26 cellular contexts compared by ENCODE assay signal in the genomic region with DNA sequence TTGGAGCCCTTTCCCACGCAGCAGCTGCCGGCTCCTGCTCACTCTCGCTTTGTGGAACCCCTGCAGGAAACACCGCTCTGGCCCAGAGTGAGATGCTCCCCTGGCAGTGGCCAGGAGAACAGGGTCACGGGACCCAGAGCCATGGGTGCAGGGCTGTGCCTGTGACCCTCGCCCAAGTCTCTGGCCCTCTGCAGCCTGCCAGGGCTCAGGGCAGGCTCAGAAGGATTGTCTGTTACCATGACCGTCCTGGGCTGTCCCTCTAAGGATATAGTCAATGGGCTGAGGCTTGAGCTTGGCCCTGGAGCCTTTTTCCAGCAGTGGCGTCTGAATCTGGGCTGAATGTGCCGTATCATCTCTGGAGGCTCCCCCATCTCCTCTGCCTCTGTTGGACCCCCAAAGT. TPM values are rescaled to one million over a fixed set of nuclear protein-coding genes. Genes with fewer than 3 reads are reported as not detected.
"Had no signal": no experiment of that assay in that cellular context is flagged by ENCODE, and none has a peak within 500 bp of the region (broad histone marks: within the 10 kb centered on the region; RNA-seq: fewer than 3 reads in every experiment).

No MANE protein-coding gene starts in this region.

- DNase-seq: activated CD4-positive, alpha-beta memory T cell treated with anti-CD3 and anti-CD28 coated beads for 36 hours; activated CD4-positive, alpha-beta T cell treated with anti-CD3 and anti-CD28 coated beads, Interleukin-2, amount 10 ng/mL, durations not matched to agents 7 days and 5 days; activated CD4-positive, CD25-positive, alpha-beta regulatory T cell; activated CD8-positive, alpha-beta memory T cell treated with anti-CD3 and anti-CD28 coated beads for 24 hours; activated effector memory CD4-positive, alpha-beta T cell treated with anti-CD3 and anti-CD28 coated beads, Interleukin-2, amount 50 U/mL, for 16 hours; activated naive CD4-positive, alpha-beta T cell treated with Interleukin-2 at 50 U/mL for 16 hours; activated naive CD8-positive, alpha-beta T cell treated with anti-CD3 and anti-CD28 coated beads, Interleukin-2, amount 50 U/mL, for 24 hours; activated T-cell treated with anti-CD3 and anti-CD28 coated beads, Interleukin-2, amount 50 U/mL, for 4 hours; amniotic stem cell; body of pancreas; MG63; MV-4-11; NCI-H1092 treated with DMSO at 0.1 percent for 48 hours; NCI-H1417 treated with DMSO at 0.1 percent for 48 hours; NCI-H1694; NCI-H2029; NCI-H2107; NCI-H446; NCI-H524; PC-3; SIG-M5; T-helper 2 cell had no signal

- H3K27me3 ChIP-seq: ascending aorta, body of pancreas, MG63 had no signal

- H3K27ac ChIP-seq: ascending aorta, body of pancreas, VCaP had no signal

- H3K9me3 ChIP-seq: ascending aorta, body of pancreas, MG63 had no signal

- ATAC-seq: activated naive CD4-positive, alpha-beta T cell treated with anti-CD3 and anti-CD28 coated beads, Interleukin-2, amount 50 U/mL, for 72 hours; activated naive CD8-positive, alpha-beta T cell treated with anti-CD3 and anti-CD28 coated beads, Interleukin-2, amount 50 U/mL, for 24 hours; activated T-cell treated with anti-CD3 and anti-CD28 coated beads, Interleukin-2, amount 50 U/mL, for 4 hours; body of pancreas; PC-3 had no signal

- FAIRE-seq: bronchial epithelial cell had no signal

- H3K36me3 ChIP-seq: ascending aorta, MG63 had no signal

- H3K4me1 ChIP-seq: ascending aorta, body of pancreas had no signal

- H3K4me3 ChIP-seq: ascending aorta, body of pancreas, MG63 had no signal

RNA-seq across cellular contexts. Expression of gene LAMC3, which starts 58.7 kb away (rescaled TPM):
- total RNA-seq: bronchial epithelial cell had no signal
